Comparison of ENCODE assay signal across 8 cellular contexts in genomic region chr6:36028887-36029324, GRCh38. TPM values are rescaled to one million over a fixed set of nuclear protein-coding genes. Genes with fewer than 3 reads are reported as not detected.
DNase-seq lines count a peak whose midpoint lies in the region; ATAC-seq and TF ChIP-seq lines count a peak whose summit lies in the region.

No MANE protein-coding gene starts in this region.

- no peaks in the 10 kb centered on the region for H3K9me3 ChIP-seq in liver (ENCODE audit: control insufficient read depth in 4 of 4, low read length in 3 of 4)

- TF ChIP-seq CTCF in liver (IDR thresholded peaks at IDR 0.05; ENCODE audit: low read depth, low read length, missing input control) = no peak

- H3K27me3 ChIP-seq in liver (ENCODE audit: control insufficient read depth in 4 of 4, insufficient read depth in 4 of 4, low read length in 3 of 4) = no peaks in the 10 kb centered on the region

- DNase-seq in NCI-H510A (lab: John Stamatoyannopoulos, UW) = peak; percentile 39
- peak; percentile 75 for DNase-seq in activated CD4-positive, alpha-beta T cell treated with anti-CD3 and anti-CD28 coated beads, Interleukin-2, amount 50 U/mL, for 1 hour
- peak; percentile 96 for DNase-seq in dermis blood vessel endothelial cell
- peak; percentile 78 to 79 for DNase-seq in stimulated activated CD4-positive, alpha-beta T cell treated with anti-CD3 and anti-CD28 coated beads, Interleukin-2, amount 100 ng/mL, for 24 hours
- DNase-seq in NCI-H128 (lab: John Stamatoyannopoulos, UW; ENCODE audit: unreplicated experiment) = no peak

- peak overlapping the region; percentile 97 to 100 for H3K27ac ChIP-seq in liver (ENCODE audit: low read depth in 1 of 2, low read length in 2 of 2)

- ATAC-seq in GM21447 (IDR thresholded peaks at IDR 0.05; ENCODE audit: unreplicated experiment) = peak; percentile 26
- no peak for ATAC-seq in HG02759 (IDR thresholded peaks at IDR 0.05; ENCODE audit: unreplicated experiment)

- peaks cover 10 to 27% (median 13%) of the 10 kb centered on the region in 4 donors for H3K4me1 ChIP-seq in liver (ENCODE audit: control insufficient read depth in 4 of 4, insufficient read depth in 4 of 4, low read length in 3 of 4)

- peak in 1 of 2 donors; percentile 20 for TF ChIP-seq RAD21 in liver (IDR thresholded peaks at IDR 0.05)

- H3K9ac ChIP-seq in liver (ENCODE audit: low read depth in 1 of 2, low read length in 2 of 2) = peak overlapping the region; percentile 85 to 100

- no peaks in the 10 kb centered on the region for H3K36me3 ChIP-seq in liver (ENCODE audit: control insufficient read depth in 4 of 4, insufficient read depth in 3 of 4, low read depth in 1 of 4, low read length in 3 of 4)

- under 1% methylated on average over 13 of the region's 13 CpGs for WGBS in liver

- peak overlapping the region; percentile 84 to 99 (median 96) for H3K4me3 ChIP-seq in liver (ENCODE audit: low read depth in 1 of 3, low read length in 3 of 3)

TF ChIP-seq in liver, 16 proteins besides CTCF, POLR2A, EP300 and RAD21:
- TF ChIP-seq FOXA1 (IDR thresholded peaks at IDR 0.05) = no peak
- peak; percentile 60 for TF ChIP-seq TAF1 (conservative IDR thresholded peaks at IDR 0.05)
- no peak for TF ChIP-seq MAX (IDR thresholded peaks at IDR 0.05)
- no peak for TF ChIP-seq HNF4A (conservative IDR thresholded peaks at IDR 0.05)
- TF ChIP-seq EGR1 (IDR thresholded peaks at IDR 0.05; ENCODE audit: low read depth in 2 of 2) = no peak

RNA-seq across cellular contexts. Expression of gene MAPK14, which starts 1.3 kb away (rescaled TPM):
- total RNA-seq in dermis blood vessel endothelial cell = 71.8 and 77.0 TPM in 2 replicates
- total RNA-seq in liver = 10 to 100 TPM; 51.0 to 82.7 TPM
- 10 to 100 TPM; 16.9 to 20.9 TPM for polyA plus RNA-seq in liver

RNA-seq across cellular contexts. Expression of gene SLC26A8, which starts 4.5 kb away (rescaled TPM):
- total RNA-seq in dermis blood vessel endothelial cell (under 0.01 TPM in 1 of 2 replicates, not detected in the other), liver (under 1 TPM; 0.09 to 0.33 TPM)
- polyA plus RNA-seq in liver = under 1 TPM; 0.03 to 0.26 TPM
